Comparison of ENCODE assay signal across 19 cellular contexts in genomic region chr10:17129711-17130110, GRCh38. TPM values are rescaled to one million over a fixed set of nuclear protein-coding genes. Genes with fewer than 3 reads are reported as not detected.
DNase-seq lines count a peak whose midpoint lies in the region; ATAC-seq and TF ChIP-seq lines count a peak whose summit lies in the region.
"Had no signal": no experiment of that assay in that cellular context is flagged by ENCODE, and none has a peak within 500 bp of the region (broad histone marks: within the 10 kb centered on the region; RNA-seq: fewer than 3 reads in every experiment).

TSS of gene CUBN (minus strand) at chr10:17129811. CDS start at chr10:17129765, 46 bp downstream.

- H3K27me3 Mint-ChIP-seq in dendritic cell treated with granulocyte-macrophage colony-stimulating factor and Interleukin-4, amounts not matched to agents 40 ng/mL and 50 ng/mL, for 4 days = no peaks in the 10 kb centered on the region
- no peaks in the 10 kb centered on the region for H3K27me3 Mint-ChIP-seq in activated naive CD8-positive, alpha-beta T cell treated with anti-CD3 and anti-CD28 coated beads, Interleukin-2, amount 50 U/mL, for 24 hours

- H3K27me3 ChIP-seq in HUES48 (ENCODE audit: control insufficient read depth, insufficient read depth, low read length) (no peaks in the 10 kb centered on the region), thyroid gland (no peaks in the 10 kb centered on the region)
- H3K27me3 ChIP-seq: BLaER1 had no signal

- intact Hi-C loops in dendritic cell treated with granulocyte-macrophage colony-stimulating factor and Interleukin-4, amounts not matched to agents 40 ng/mL and 50 ng/mL, for 4 days (cut with micrococcal nuclease) = loop anchor here (5.0 kb wide), 2 partner anchors 37 to 73 kb away; partner anchors contain the start of gene TRDMT1
- intact Hi-C loops in thyroid gland (cut with DNase I) = no loop called here

- no peaks in the 10 kb centered on the region for H3K9me3 Mint-ChIP-seq in dendritic cell treated with granulocyte-macrophage colony-stimulating factor and Interleukin-4, amounts not matched to agents 40 ng/mL and 50 ng/mL, for 4 days
- H3K9me3 Mint-ChIP-seq in activated naive CD8-positive, alpha-beta T cell treated with anti-CD3 and anti-CD28 coated beads, Interleukin-2, amount 50 U/mL, for 24 hours = no peaks in the 10 kb centered on the region
- H3K9me3 Mint-ChIP-seq: CD14-positive monocyte; CD8-positive, alpha-beta T cell; H9 had no signal

- H3K36me3 Mint-ChIP-seq in dendritic cell treated with granulocyte-macrophage colony-stimulating factor and Interleukin-4, amounts not matched to agents 40 ng/mL and 50 ng/mL, for 4 days (ENCODE audit: low read depth) = no peaks in the 10 kb centered on the region
- no peaks in the 10 kb centered on the region for H3K36me3 Mint-ChIP-seq in activated naive CD8-positive, alpha-beta T cell treated with anti-CD3 and anti-CD28 coated beads, Interleukin-2, amount 50 U/mL, for 24 hours (ENCODE audit: low read depth)

- no peak within 1 kb of the TSS for H3K4me3 Mint-ChIP-seq in dendritic cell treated with granulocyte-macrophage colony-stimulating factor and Interleukin-4, amounts not matched to agents 40 ng/mL and 50 ng/mL, for 4 days
- H3K4me3 Mint-ChIP-seq in activated naive CD8-positive, alpha-beta T cell treated with anti-CD3 and anti-CD28 coated beads, Interleukin-2, amount 50 U/mL, for 24 hours = no peak within 1 kb of the TSS
- H3K4me3 Mint-ChIP-seq: CD14-positive monocyte; CD8-positive, alpha-beta T cell; H9 had no signal

- 0 out of 2 replicates have a peak, but pooled peaks cover 4% of the 10 kb centered on the region for H3K4me1 ChIP-seq in HUES48 (ENCODE audit: control insufficient read depth, insufficient read depth, low read length)
- no peaks in the 10 kb centered on the region for H3K4me1 ChIP-seq in thyroid gland
- H3K4me1 ChIP-seq: BLaER1 had no signal

- DNase-seq in left kidney (ENCODE audit: low read depth, low spot score) (peak; percentile 19), thyroid gland (no peak), cerebellum (ENCODE audit: low spot score) (no peak), dermis blood vessel endothelial cell (no peak)
- no peak for DNase-seq in activated naive CD8-positive, alpha-beta T cell treated with anti-CD3 and anti-CD28 coated beads, Interleukin-2, amount 50 U/mL, for 24 hours
- DNase-seq: 8988T; CD8-positive, alpha-beta T cell; DMS 273 treated with DMSO at 0.1 percent for 48 hours; DMS53; DND-41; EL; GOT3; H9 had no signal

- WGBS in thyroid gland, 2 donors = 93 to 100% methylated on average over 1 of the region's 1 CpG

- no peak within 1 kb of the TSS for H3K9ac ChIP-seq in HUES48 (ENCODE audit: low read depth, low read length)
- H3K9ac ChIP-seq: BLaER1 had no signal

- H3K9me3 ChIP-seq in HUES48 (ENCODE audit: control insufficient read depth, insufficient read depth, low read length) (no peaks in the 10 kb centered on the region), thyroid gland (no peaks in the 10 kb centered on the region)
- H3K9me3 ChIP-seq: BLaER1 had no signal

- ATAC-seq in activated naive CD8-positive, alpha-beta T cell treated with anti-CD3 and anti-CD28 coated beads, Interleukin-2, amount 50 U/mL, for 24 hours = no peak
- ATAC-seq in HG03280 (IDR thresholded peaks at IDR 0.05; ENCODE audit: unreplicated experiment) = no peak
- ATAC-seq: CD8-positive, alpha-beta T cell; GM12878 had no signal

- H3K27ac ChIP-seq in HUES48 (ENCODE audit: low read depth, low read length) (peak within 1 kb of the TSS; percentile 43), thyroid gland (no peak within 1 kb of the TSS)
- H3K27ac ChIP-seq: BLaER1 had no signal

- H3K36me3 ChIP-seq in HUES48 (ENCODE audit: control insufficient read depth, insufficient read depth, low read length) (no peaks in the 10 kb centered on the region), thyroid gland (no peaks in the 10 kb centered on the region)
- H3K36me3 ChIP-seq: BLaER1 had no signal

- TF ChIP-seq CTCF in thyroid gland (IDR thresholded peaks at IDR 0.05) = no peak

- H3K4me3 ChIP-seq in HUES48 (ENCODE audit: low read depth, low read length) (no peak within 1 kb of the TSS), thyroid gland (replicated peaks in 1 of 3) (no peak within 1 kb of the TSS)
- H3K4me3 ChIP-seq: BLaER1, GM12878 had no signal

- H3K27ac Mint-ChIP-seq in dendritic cell treated with granulocyte-macrophage colony-stimulating factor and Interleukin-4, amounts not matched to agents 40 ng/mL and 50 ng/mL, for 4 days = peak within 1 kb of the TSS; percentile 61
- H3K27ac Mint-ChIP-seq in activated naive CD8-positive, alpha-beta T cell treated with anti-CD3 and anti-CD28 coated beads, Interleukin-2, amount 50 U/mL, for 24 hours = no peak within 1 kb of the TSS
- H3K27ac Mint-ChIP-seq: CD8-positive, alpha-beta T cell; H9 had no signal

- TF ChIP-seq POLR2A in thyroid gland (IDR thresholded peaks at IDR 0.05) = no peak

- H3K4me1 Mint-ChIP-seq in dendritic cell treated with granulocyte-macrophage colony-stimulating factor and Interleukin-4, amounts not matched to agents 40 ng/mL and 50 ng/mL, for 4 days (ENCODE audit: low read depth) = peaks cover 36% of the 10 kb centered on the region
- no peaks in the 10 kb centered on the region for H3K4me1 Mint-ChIP-seq in activated naive CD8-positive, alpha-beta T cell treated with anti-CD3 and anti-CD28 coated beads, Interleukin-2, amount 50 U/mL, for 24 hours

RNA-seq across cellular contexts. Expression of gene CUBN, which starts in this region (rescaled TPM):
- total RNA-seq in thyroid gland (10 to 100 TPM; 13.4 to 31.0 (median 19.7) TPM), cerebellum (7.8 TPM), dermis blood vessel endothelial cell (6.1 and 27.5 TPM in 2 replicates)
